In the genomic region with DNA sequence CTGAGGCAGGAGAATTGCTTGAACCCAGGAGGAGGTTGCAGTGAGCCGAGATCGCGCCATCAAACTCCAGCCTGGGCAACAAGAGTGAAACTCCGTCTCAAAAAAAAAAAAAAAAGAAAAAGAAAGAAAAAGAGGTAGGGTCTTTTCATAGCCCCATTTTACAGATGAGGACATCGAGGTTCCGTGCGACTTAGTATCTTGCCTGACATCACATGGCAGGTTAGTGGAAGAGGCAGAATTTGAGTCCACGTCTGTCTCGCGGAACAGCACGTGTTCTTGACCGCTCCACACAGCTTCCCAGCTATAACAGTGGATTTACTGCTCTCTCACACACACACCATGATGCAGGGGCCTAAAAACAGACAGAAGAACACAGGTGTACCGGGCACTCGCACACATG, we compare ENCODE assay signal across 1 cellular context.
TF ChIP-seq lines count a peak whose summit lies in the region.

No MANE protein-coding gene starts in this region.

TF ChIP-seq in HepG2, 621 proteins besides CTCF, POLR2A, EP300 and RAD21:
- TF ChIP-seq, protein P1, sequence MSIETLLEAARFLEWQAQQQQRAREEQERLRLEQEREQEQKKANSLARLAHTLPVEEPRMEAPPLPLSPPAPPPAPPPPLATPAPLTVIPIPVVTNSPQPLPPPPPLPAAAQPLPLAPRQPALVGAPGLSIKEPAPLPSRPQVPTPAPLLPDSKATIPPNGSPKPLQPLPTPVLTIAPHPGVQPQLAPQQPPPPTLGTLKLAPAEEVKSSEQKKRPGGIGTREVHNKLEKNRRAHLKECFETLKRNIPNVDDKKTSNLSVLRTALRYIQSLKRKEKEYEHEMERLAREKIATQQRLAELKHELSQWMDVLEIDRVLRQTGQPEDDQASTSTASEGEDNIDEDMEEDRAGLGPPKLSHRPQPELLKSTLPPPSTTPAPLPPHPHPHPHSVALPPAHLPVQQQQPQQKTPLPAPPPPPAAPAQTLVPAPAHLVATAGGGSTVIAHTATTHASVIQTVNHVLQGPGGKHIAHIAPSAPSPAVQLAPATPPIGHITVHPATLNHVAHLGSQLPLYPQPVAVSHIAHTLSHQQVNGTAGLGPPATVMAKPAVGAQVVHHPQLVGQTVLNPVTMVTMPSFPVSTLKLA (IDR thresholded peaks at IDR 0.05) = 0 out of 2 replicates have a peak, but pooled peaks have one; percentile 10
- TF ChIP-seq, protein P2, sequence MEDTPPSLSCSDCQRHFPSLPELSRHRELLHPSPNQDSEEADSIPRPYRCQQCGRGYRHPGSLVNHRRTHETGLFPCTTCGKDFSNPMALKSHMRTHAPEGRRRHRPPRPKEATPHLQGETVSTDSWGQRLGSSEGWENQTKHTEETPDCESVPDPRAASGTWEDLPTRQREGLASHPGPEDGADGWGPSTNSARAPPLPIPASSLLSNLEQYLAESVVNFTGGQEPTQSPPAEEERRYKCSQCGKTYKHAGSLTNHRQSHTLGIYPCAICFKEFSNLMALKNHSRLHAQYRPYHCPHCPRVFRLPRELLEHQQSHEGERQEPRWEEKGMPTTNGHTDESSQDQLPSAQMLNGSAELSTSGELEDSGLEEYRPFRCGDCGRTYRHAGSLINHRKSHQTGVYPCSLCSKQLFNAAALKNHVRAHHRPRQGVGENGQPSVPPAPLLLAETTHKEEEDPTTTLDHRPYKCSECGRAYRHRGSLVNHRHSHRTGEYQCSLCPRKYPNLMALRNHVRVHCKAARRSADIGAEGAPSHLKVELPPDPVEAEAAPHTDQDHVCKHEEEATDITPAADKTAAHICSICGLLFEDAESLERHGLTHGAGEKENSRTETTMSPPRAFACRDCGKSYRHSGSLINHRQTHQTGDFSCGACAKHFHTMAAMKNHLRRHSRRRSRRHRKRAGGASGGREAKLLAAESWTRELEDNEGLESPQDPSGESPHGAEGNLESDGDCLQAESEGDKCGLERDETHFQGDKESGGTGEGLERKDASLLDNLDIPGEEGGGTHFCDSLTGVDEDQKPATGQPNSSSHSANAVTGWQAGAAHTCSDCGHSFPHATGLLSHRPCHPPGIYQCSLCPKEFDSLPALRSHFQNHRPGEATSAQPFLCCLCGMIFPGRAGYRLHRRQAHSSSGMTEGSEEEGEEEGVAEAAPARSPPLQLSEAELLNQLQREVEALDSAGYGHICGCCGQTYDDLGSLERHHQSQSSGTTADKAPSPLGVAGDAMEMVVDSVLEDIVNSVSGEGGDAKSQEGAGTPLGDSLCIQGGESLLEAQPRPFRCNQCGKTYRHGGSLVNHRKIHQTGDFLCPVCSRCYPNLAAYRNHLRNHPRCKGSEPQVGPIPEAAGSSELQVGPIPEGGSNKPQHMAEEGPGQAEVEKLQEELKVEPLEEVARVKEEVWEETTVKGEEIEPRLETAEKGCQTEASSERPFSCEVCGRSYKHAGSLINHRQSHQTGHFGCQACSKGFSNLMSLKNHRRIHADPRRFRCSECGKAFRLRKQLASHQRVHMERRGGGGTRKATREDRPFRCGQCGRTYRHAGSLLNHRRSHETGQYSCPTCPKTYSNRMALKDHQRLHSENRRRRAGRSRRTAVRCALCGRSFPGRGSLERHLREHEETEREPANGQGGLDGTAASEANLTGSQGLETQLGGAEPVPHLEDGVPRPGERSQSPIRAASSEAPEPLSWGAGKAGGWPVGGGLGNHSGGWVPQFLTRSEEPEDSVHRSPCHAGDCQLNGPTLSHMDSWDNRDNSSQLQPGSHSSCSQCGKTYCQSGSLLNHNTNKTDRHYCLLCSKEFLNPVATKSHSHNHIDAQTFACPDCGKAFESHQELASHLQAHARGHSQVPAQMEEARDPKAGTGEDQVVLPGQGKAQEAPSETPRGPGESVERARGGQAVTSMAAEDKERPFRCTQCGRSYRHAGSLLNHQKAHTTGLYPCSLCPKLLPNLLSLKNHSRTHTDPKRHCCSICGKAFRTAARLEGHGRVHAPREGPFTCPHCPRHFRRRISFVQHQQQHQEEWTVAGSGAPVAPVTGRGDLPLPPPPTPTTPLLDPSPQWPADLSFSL (CRISPR knock-in tag; IDR thresholded peaks at IDR 0.05) = no peak
- no peak for TF ChIP-seq ZNF841 (CRISPR knock-in tag; IDR thresholded peaks at IDR 0.05; ENCODE audit: borderline replicate concordance)
TF ChIP-seq in HepG2: peak in this region for 1.
